ENCODE assay signal across 30 cellular contexts in the genomic region with DNA sequence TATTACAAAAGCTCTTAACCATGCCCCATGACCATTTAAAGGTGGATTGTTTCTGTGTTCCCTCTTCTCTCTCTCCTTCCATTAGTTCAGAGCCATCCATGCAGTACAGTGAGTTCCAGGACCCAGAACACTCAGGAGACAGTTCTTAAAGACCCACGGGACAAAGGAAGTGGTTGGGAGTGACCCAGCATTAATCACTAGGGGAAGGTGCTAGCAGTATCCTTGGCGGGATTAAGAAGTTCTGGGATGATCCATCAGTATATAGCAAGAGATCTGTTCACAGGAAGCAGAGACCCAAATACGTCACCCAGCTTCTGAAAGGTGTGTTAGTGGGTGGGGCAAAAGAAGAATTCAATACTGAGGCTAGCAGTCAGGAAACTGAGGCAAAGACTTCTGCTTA.
"Had no signal": no experiment of that assay in that cellular context is flagged by ENCODE, and none has a peak within 500 bp of the region (broad histone marks: within the 10 kb centered on the region; RNA-seq: fewer than 3 reads in every experiment).

No MANE protein-coding gene starts in this region.

- H3K27ac ChIP-seq: ascending aorta, cardiac muscle cell, WERI-Rb-1 had no signal

- H3K4me3 ChIP-seq: ascending aorta, cardiac muscle cell had no signal

- H3K36me3 ChIP-seq: ascending aorta, cardiac muscle cell, WERI-Rb-1 had no signal

- H3K27me3 ChIP-seq: ascending aorta, cardiac muscle cell had no signal

- H3K9me3 ChIP-seq: ascending aorta had no signal

- H3K4me1 ChIP-seq: ascending aorta had no signal

- DNase-seq: activated CD4-positive, alpha-beta memory T cell treated with anti-CD3 and anti-CD28 coated beads, Interleukin-2, amount 10 ng/mL, durations not matched to agents 7 days and 5 days; activated CD4-positive, alpha-beta T cell treated with anti-CD3 and anti-CD28 coated beads for 1 hour; activated CD4-positive, alpha-beta T cell treated with anti-CD3 and anti-CD28 coated beads for 36 hours; activated CD4-positive, alpha-beta T cell treated with anti-CD3 and anti-CD28 coated beads for 48 hours; activated CD4-positive, alpha-beta T cell treated with anti-CD3 and anti-CD28 coated beads, Interleukin-2, amount 10 ng/mL, durations not matched to agents 7 days and 5 days; activated CD4-positive, alpha-beta T cell treated with anti-CD3 and anti-CD28 coated beads, Interleukin-2, amount 50 U/mL, for 48 hours; activated CD4-positive, CD25-positive, alpha-beta regulatory T cell; activated CD8-positive, alpha-beta memory T cell treated with anti-CD3 and anti-CD28 coated beads for 24 hours; activated CD8-positive, alpha-beta memory T cell treated with anti-CD3 and anti-CD28 coated beads, Interleukin-2, amount 10 ng/mL, durations not matched to agents 7 days and 5 days; activated CD8-positive, alpha-beta memory T cell treated with anti-CD3 and anti-CD28 coated beads, Interleukin-2, amount 50 U/mL, for 48 hours; activated CD8-positive, alpha-beta T cell treated with anti-CD3 and anti-CD28 coated beads, Interleukin-2, amount 10 ng/mL, durations not matched to agents 7 days and 5 days; activated effector memory CD4-positive, alpha-beta T cell treated with Interleukin-2 at 50 U/mL for 16 hours; activated gamma-delta T cell; activated naive CD4-positive, alpha-beta T cell treated with anti-CD3 and anti-CD28 coated beads, Interleukin-2, amount 10 ng/mL, durations not matched to agents 7 days and 5 days; activated naive CD4-positive, alpha-beta T cell treated with Interleukin-2 at 50 U/mL for 16 hours; activated naive CD8-positive, alpha-beta T cell treated with anti-CD3 and anti-CD28 coated beads, Interleukin-2, amount 10 ng/mL, durations not matched to agents 7 days and 5 days; activated naive CD8-positive, alpha-beta T cell treated with anti-CD3 and anti-CD28 coated beads, Interleukin-2, amount 50 U/mL, for 24 hours; activated T-cell treated with anti-CD3 and anti-CD28 coated beads, Interleukin-2, amount 50 U/mL, for 24 hours; activated T-cell treated with anti-CD3 and anti-CD28 coated beads, Interleukin-2, amount 50 U/mL, for 48 hours; amygdala; anterior cingulate cortex; caudate nucleus; cerebellar nuclear complex; T-helper 1 cell; T-helper 2 cell; T-helper 9 cell; WERI-Rb-1 had no signal

- ATAC-seq: activated CD4-positive, alpha-beta T cell treated with anti-CD3 and anti-CD28 coated beads for 36 hours; activated CD4-positive, CD25-positive, alpha-beta regulatory T cell treated with anti-CD3 and anti-CD28 coated beads, Interleukin-2, amount 50 U/mL, for 24 hours; activated CD8-positive, alpha-beta memory T cell treated with anti-CD3 and anti-CD28 coated beads, Interleukin-2, amount 10 ng/mL, durations not matched to agents 7 days and 5 days; activated CD8-positive, alpha-beta T cell treated with anti-CD3 and anti-CD28 coated beads, Interleukin-2, amount 10 ng/mL, durations not matched to agents 7 days and 5 days; activated naive CD8-positive, alpha-beta T cell treated with anti-CD3 and anti-CD28 coated beads, Interleukin-2, amount 50 U/mL, for 24 hours had no signal
